In the genomic region with DNA sequence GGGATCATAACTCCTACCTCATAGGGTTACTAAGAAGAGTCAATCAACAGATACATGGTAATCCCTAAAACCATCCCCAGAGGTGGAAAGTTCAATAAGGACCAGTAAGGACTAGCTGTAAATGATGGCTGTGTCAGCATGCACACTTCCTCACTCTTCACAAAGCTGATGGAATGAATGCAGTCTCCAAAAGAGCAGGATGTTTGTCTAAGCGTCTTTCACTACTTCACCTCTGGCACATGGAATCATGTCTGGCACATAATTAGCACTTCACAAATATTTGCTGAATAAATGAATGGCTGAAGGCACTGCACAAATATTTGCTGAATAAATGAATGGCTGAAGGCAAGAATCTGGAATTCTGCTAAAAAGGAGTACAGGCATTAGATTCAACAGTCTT, we compare ENCODE assay signal across 28 cellular contexts.
DNase-seq lines count a peak whose midpoint lies in the region; ATAC-seq, FAIRE-seq and TF ChIP-seq lines count a peak whose summit lies in the region.
"Had no signal": no experiment of that assay in that cellular context is flagged by ENCODE, and none has a peak within 500 bp of the region (broad histone marks: within the 10 kb centered on the region; RNA-seq: fewer than 3 reads in every experiment).

No MANE protein-coding gene starts in this region.

- H4K8ac ChIP-seq in IMR-90 (ENCODE audit: low read depth in 2 of 2, low read length in 2 of 2): peak overlapping the region; percentile 77 to 93

- H3K9me1 ChIP-seq in IMR-90 (ENCODE audit: insufficient read depth, low read length): peaks cover 16% of the 10 kb centered on the region

- H3K27me3 ChIP-seq in IMR-90 (ENCODE audit: control insufficient read depth, insufficient read depth, low read length) (no peaks in the 10 kb centered on the region), bronchial epithelial cell (ENCODE audit: control insufficient read depth, insufficient read depth, low read length) (no peaks in the 10 kb centered on the region), prostate gland (replicated peaks; ENCODE audit: insufficient read depth) (no peaks in the 10 kb centered on the region)
- H3K27me3 ChIP-seq: BLaER1 treated with 17β-estradiol and CSF1 and Interleukin-3, amounts not matched to agents 10 nM and 100 nM; cardiac muscle cell had no signal

- dilution Hi-C loops in IMR-90 (cut with HindIII; ENCODE audit: low sequenced_read_pairs, unreplicated experiment): no loop called here

- no peak for DNase-seq in activated CD4-positive, alpha-beta T cell treated with anti-CD3 and anti-CD28 coated beads, Interleukin-2, amount 10 ng/mL, durations not matched to agents 7 days and 5 days
- DNase-seq in activated CD4-positive, alpha-beta T cell treated with anti-CD3 and anti-CD28 coated beads for 1 hour: no peak
- no peak for DNase-seq in IMR-90
- peak; percentile 20 for DNase-seq in bronchial epithelial cell (ENCODE audit: low read depth)
- DNase-seq in prostate gland (ENCODE audit: low spot score): no peak
- no peak for DNase-seq in head of caudate nucleus
- no peak for DNase-seq in occipital lobe (lab: John Stamatoyannopoulos, UW)
- no peak for DNase-seq in retina
- DNase-seq: activated CD8-positive, alpha-beta T cell treated with anti-CD3 and anti-CD28 coated beads, Interleukin-2, amount 10 ng/mL, durations not matched to agents 7 days and 5 days; DMS79; foreskin fibroblast; hypothalamus; islet precursor cell; mesenchymal stem cell; natural killer cell; SIG-M5; small intestine; stimulated activated CD4-positive, alpha-beta T cell treated with anti-CD3 and anti-CD28 coated beads, Interleukin-2, amount 100 ng/mL, for 48 hours; stimulated activated naive CD8-positive, alpha-beta T cell treated with anti-CD3 and anti-CD28 coated beads, Interleukin-15, amount 100 ng/mL, for 72 hours had no signal

- H3K27ac Mint-ChIP-seq in activated CD4-positive, alpha-beta T cell treated with anti-CD3 and anti-CD28 coated beads, Interleukin-2, amount 10 ng/mL, durations not matched to agents 7 days and 5 days: peak overlapping the region; percentile 76
- H3K27ac Mint-ChIP-seq: activated CD8-positive, alpha-beta T cell treated with anti-CD3 and anti-CD28 coated beads, Interleukin-2, amount 10 ng/mL, durations not matched to agents 7 days and 5 days; dendritic cell treated with granulocyte-macrophage colony-stimulating factor and Interleukin-4, amounts not matched to agents 40 ng/mL and 50 ng/mL, for 4 days; stimulated activated naive CD8-positive, alpha-beta T cell treated with anti-CD3 and anti-CD28 coated beads, Interleukin-15, amount 100 ng/mL, for 72 hours had no signal

- peaks cover 8% of the 10 kb centered on the region for H3K36me3 Mint-ChIP-seq in activated CD4-positive, alpha-beta T cell treated with anti-CD3 and anti-CD28 coated beads, Interleukin-2, amount 10 ng/mL, durations not matched to agents 7 days and 5 days (ENCODE audit: low read depth)
- H3K36me3 Mint-ChIP-seq: natural killer cell had no signal

- no CpG with 5 or more reads among the region's 1 CpG for WGBS in IMR-90 (ENCODE audit: extremely low coverage in 2 of 2, insufficient read length in 1 of 2), 2 experiments
- 38% methylated on average over 1 of the region's 1 CpG for WGBS in prostate gland

- ATAC-seq in IMR-90 (ENCODE audit: low read depth): peak; percentile 2; the same call in 1 of the 2 replicates
- ATAC-seq: A549; activated CD8-positive, alpha-beta T cell treated with anti-CD3 and anti-CD28 coated beads, Interleukin-2, amount 10 ng/mL, durations not matched to agents 7 days and 5 days; HCT116; stimulated activated naive CD8-positive, alpha-beta T cell treated with anti-CD3 and anti-CD28 coated beads, Interleukin-15, amount 100 ng/mL, for 72 hours had no signal

- peak overlapping the region; percentile 14; the same call in 1 of the 2 replicates for H3K9ac ChIP-seq in IMR-90 (ENCODE audit: low read depth, low read length)
- H3K9ac ChIP-seq: BLaER1 treated with 17β-estradiol and CSF1 and Interleukin-3, amounts not matched to agents 10 nM and 100 nM had no signal

- no peak overlapping the region for H3K4me3 Mint-ChIP-seq in activated CD4-positive, alpha-beta T cell treated with anti-CD3 and anti-CD28 coated beads, Interleukin-2, amount 10 ng/mL, durations not matched to agents 7 days and 5 days
- H3K4me3 Mint-ChIP-seq: activated CD8-positive, alpha-beta T cell treated with anti-CD3 and anti-CD28 coated beads, Interleukin-2, amount 10 ng/mL, durations not matched to agents 7 days and 5 days; dendritic cell treated with granulocyte-macrophage colony-stimulating factor and Interleukin-4, amounts not matched to agents 40 ng/mL and 50 ng/mL, for 4 days; natural killer cell; stimulated activated naive CD8-positive, alpha-beta T cell treated with anti-CD3 and anti-CD28 coated beads, Interleukin-15, amount 100 ng/mL, for 72 hours; T-helper 1 cell treated with Interleukin-12 subunit alpha and Interleukin-12 subunit beta and Interleukin-4 antibody, amounts not matched to agents 30 μg/mL and 1 μg/mL, for 36 hours had no signal

- peaks cover 36% of the 10 kb centered on the region for H3K4me1 Mint-ChIP-seq in activated CD4-positive, alpha-beta T cell treated with anti-CD3 and anti-CD28 coated beads, Interleukin-2, amount 10 ng/mL, durations not matched to agents 7 days and 5 days
- H3K4me1 Mint-ChIP-seq: natural killer cell had no signal

- peak overlapping the region; percentile 87 for H2AK9ac ChIP-seq in IMR-90 (replicated peaks; ENCODE audit: low read depth, low read length, poor library complexity)

- H2AK5ac ChIP-seq in IMR-90 (ENCODE audit: low read depth, low read length): peak overlapping the region; percentile 97

- H3K36me3 ChIP-seq in IMR-90 (ENCODE audit: control insufficient read depth, insufficient read depth, low read length) (peaks cover 6% of the 10 kb centered on the region; the same call in 1 of the 2 replicates), bronchial epithelial cell (ENCODE audit: control insufficient read depth, insufficient read depth, low read length) (peaks cover 1% of the 10 kb centered on the region), prostate gland (no peaks in the 10 kb centered on the region)
- H3K36me3 ChIP-seq: cardiac muscle cell had no signal

- TF ChIP-seq POLR2A in IMR-90 (IDR thresholded peaks at IDR 0.05; ENCODE audit: low read depth, low read length): no peak
- no peak for TF ChIP-seq POLR2A in prostate gland (IDR thresholded peaks at IDR 0.05)

- POLR2A ChIA-PET in activated CD4-positive, alpha-beta T cell treated with anti-CD3 and anti-CD28 coated beads, Interleukin-2, amount 10 ng/mL, durations not matched to agents 7 days and 5 days (lab: Charles Lee): no interaction called here
- POLR2A ChIA-PET in IMR-90 (lab: Charles Lee; ENCODE audit: unreplicated experiment): interaction anchor here (1.2 kb wide), 1 partner anchor 47 kb away, joined by 3 read pairs; no protein-coding TSS in a partner anchor

- TF ChIP-seq RAD21 in IMR-90 (IDR thresholded peaks at IDR 0.05; ENCODE audit: low read length): no peak

- peak overlapping the region; percentile 95 for H2BK20ac ChIP-seq in IMR-90 (ENCODE audit: low read depth, low read length)

- CTCF ChIA-PET in activated CD4-positive, alpha-beta T cell treated with anti-CD3 and anti-CD28 coated beads, Interleukin-2, amount 10 ng/mL, durations not matched to agents 7 days and 5 days (lab: Charles Lee): no interaction called here
- CTCF ChIA-PET in IMR-90 (lab: Yijun Ruan, JAX): interaction anchor here (0.7 to 1.3 kb wide), 2 partner anchors 39 to 49 kb away, joined by 3 read pairs; no protein-coding TSS in a partner anchor

- peak overlapping the region; percentile 76 for H3K56ac ChIP-seq in IMR-90 (ENCODE audit: extremely low read depth, insufficient read depth, low read length)

- TF ChIP-seq CTCF in IMR-90 (conservative IDR thresholded peaks at IDR 0.05; ENCODE audit: low read depth, low read length) (no peak), bronchial epithelial cell (IDR thresholded peaks at IDR 0.05; ENCODE audit: insufficient read depth, low read length, severe bottlenecking) (no peak), prostate gland (IDR thresholded peaks at IDR 0.05) (no peak)

- 0 out of 2 replicates have a peak overlapping the region, but pooled peaks have one; percentile 38 for H3K4me2 ChIP-seq in IMR-90 (ENCODE audit: low read depth, low read length)
- H3K4me2 ChIP-seq: BLaER1 treated with 17β-estradiol and CSF1 and Interleukin-3, amounts not matched to agents 10 nM and 100 nM had no signal

- peak overlapping the region; percentile 99 for H3K4ac ChIP-seq in IMR-90 (ENCODE audit: low read depth, low read length)

- no peaks in the 10 kb centered on the region for H3K9me3 ChIP-seq in IMR-90 (ENCODE audit: control insufficient read depth, insufficient read depth, low read length)
- H3K9me3 ChIP-seq in prostate gland: no peaks in the 10 kb centered on the region
- H3K9me3 ChIP-seq: A549; BLaER1 treated with 17β-estradiol and CSF1 and Interleukin-3, amounts not matched to agents 10 nM and 100 nM had no signal

- peak overlapping the region; percentile 81 for H4K5ac ChIP-seq in IMR-90 (ENCODE audit: low read depth, low read length)

- in situ Hi-C loops in IMR-90 (cut with MboI; ENCODE audit: low sequenced_read_pairs): no loop called here

- BruUV-seq in IMR-90 (replicated peaks; lab: Mats Ljungman, UMichigan): no TSS peak

- H3K18ac ChIP-seq in IMR-90 (ENCODE audit: low read depth, low read length): peak overlapping the region; percentile 93

- no peaks in the 10 kb centered on the region for H3K27me3 Mint-ChIP-seq in activated CD4-positive, alpha-beta T cell treated with anti-CD3 and anti-CD28 coated beads, Interleukin-2, amount 10 ng/mL, durations not matched to agents 7 days and 5 days
- H3K27me3 Mint-ChIP-seq: dendritic cell treated with granulocyte-macrophage colony-stimulating factor and Interleukin-4, amounts not matched to agents 40 ng/mL and 50 ng/mL, for 4 days; stimulated activated naive CD8-positive, alpha-beta T cell treated with anti-CD3 and anti-CD28 coated beads, Interleukin-15, amount 100 ng/mL, for 72 hours had no signal

- no peaks in the 10 kb centered on the region for H3K9me3 Mint-ChIP-seq in activated CD4-positive, alpha-beta T cell treated with anti-CD3 and anti-CD28 coated beads, Interleukin-2, amount 10 ng/mL, durations not matched to agents 7 days and 5 days
- H3K9me3 Mint-ChIP-seq: dendritic cell treated with granulocyte-macrophage colony-stimulating factor and Interleukin-4, amounts not matched to agents 40 ng/mL and 50 ng/mL, for 4 days; natural killer cell; stimulated activated naive CD8-positive, alpha-beta T cell treated with anti-CD3 and anti-CD28 coated beads, Interleukin-15, amount 100 ng/mL, for 72 hours; T-helper 1 cell treated with Interleukin-12 subunit alpha and Interleukin-12 subunit beta and Interleukin-4 antibody, amounts not matched to agents 30 μg/mL and 1 μg/mL, for 36 hours had no signal

- peak overlapping the region; percentile 97 for H3K14ac ChIP-seq in IMR-90 (replicated peaks; ENCODE audit: low read depth, low read length)

- intact Hi-C loops in IMR-90 (cut with micrococcal nuclease): no loop called here
- intact Hi-C loops in prostate gland (cut with DNase I): no loop called here
- intact Hi-C loops in head of caudate nucleus (cut with DNase I): no loop called here

- H3K4me1 ChIP-seq in IMR-90 (ENCODE audit: control insufficient read depth, insufficient read depth, low read length) (peaks cover 30% of the 10 kb centered on the region), prostate gland (replicated peaks) (peaks cover 21% of the 10 kb centered on the region)

- no peaks in the 10 kb centered on the region for H4K20me1 ChIP-seq in IMR-90 (ENCODE audit: insufficient read depth, low read length)
- H4K20me1 ChIP-seq: BLaER1 treated with 17β-estradiol and CSF1 and Interleukin-3, amounts not matched to agents 10 nM and 100 nM had no signal

- peaks cover 0 to 7% of the 10 kb centered on the region in 2 experiments; a peak in 2 of 4 replicates for H3K79me1 ChIP-seq in IMR-90 (ENCODE audit: low read depth in 1 of 2, low read length in 2 of 2)

- H4K91ac ChIP-seq in IMR-90 (ENCODE audit: insufficient read depth, low read depth, low read length): peak overlapping the region; percentile 96

- FAIRE-seq in bronchial epithelial cell (lab: Jason Lieb, UNC): no peak
- FAIRE-seq: A549, endothelial cell of umbilical vein, urothelium cell line had no signal

- no peak overlapping the region for H3K4me3 ChIP-seq in IMR-90 (ENCODE audit: insufficient read depth, low read depth, low read length)
- no peak overlapping the region for H3K4me3 ChIP-seq in bronchial epithelial cell (ENCODE audit: low read depth, low read length)
- no peak overlapping the region for H3K4me3 ChIP-seq in prostate gland
- H3K4me3 ChIP-seq: A549; BLaER1 treated with 17β-estradiol and CSF1 and Interleukin-3, amounts not matched to agents 10 nM and 100 nM; cardiac muscle cell had no signal

- H3K27ac ChIP-seq in IMR-90 (ENCODE audit: insufficient read depth, low read length) (peak overlapping the region; percentile 94; the same call in 1 of the 2 replicates), prostate gland (peak overlapping the region; percentile 58 to 77)
- H3K27ac ChIP-seq: BLaER1 treated with 17β-estradiol and CSF1 and Interleukin-3, amounts not matched to agents 10 nM and 100 nM; cardiac muscle cell; VCaP had no signal

- H2BK15ac ChIP-seq in IMR-90 (ENCODE audit: low read depth, low read length): peak overlapping the region; percentile 89

- H2AFZ ChIP-seq in IMR-90 (replicated peaks; ENCODE audit: low read length, poor library complexity): peak overlapping the region; percentile 57

- H3K23ac ChIP-seq in IMR-90 (ENCODE audit: low read depth, low read length): peak overlapping the region; percentile 95

- H2BK5ac ChIP-seq in IMR-90 (ENCODE audit: low read depth, low read length, poor library complexity, severe bottlenecking): peak overlapping the region; percentile 85

- peak overlapping the region; percentile 95 for H2BK120ac ChIP-seq in IMR-90 (ENCODE audit: low read depth, low read length)
